In genomic region chr6:137224890-137225198, GRCh38 we compare ENCODE assay signal across 8 cellular contexts. TPM values are rescaled to one million over a fixed set of nuclear protein-coding genes. Genes with fewer than 3 reads are reported as not detected.
DNase-seq lines count a peak whose midpoint lies in the region; TF ChIP-seq lines count a peak whose summit lies in the region.

No MANE protein-coding gene starts in this region.

- peaks cover 43 to 53% (median 45%) of the 10 kb centered on the region in 3 donors for H3K4me1 Mint-ChIP-seq in IgD-negative memory B cell

- H3K27ac ChIP-seq in esophagus squamous epithelium, result peak overlapping the region; percentile 60 to 73 (median 71)

- H3K9me3 Mint-ChIP-seq in IgD-negative memory B cell, result no peaks in the 10 kb centered on the region

- H3K36me3 Mint-ChIP-seq in IgD-negative memory B cell, result no peaks in the 10 kb centered on the region

- no peaks in the 10 kb centered on the region for H3K27me3 ChIP-seq in esophagus squamous epithelium

- POLR2A ChIA-PET in HEK293T (lab: Yijun Ruan, JAX), result no interaction called here

- CTCF ChIA-PET in HEK293T (lab: Yijun Ruan, JAX), result no interaction called here

- peaks cover 18 to 76% (median 39%) of the 10 kb centered on the region in 3 donors for H3K4me1 ChIP-seq in esophagus squamous epithelium

- peak overlapping the region in 3 of 4 donors; percentile 7 to 85 (median 8) for H3K4me3 Mint-ChIP-seq in IgD-negative memory B cell

- DNase-seq in CD1c-positive myeloid dendritic cell (ENCODE audit: extremely low spot score) (peak; percentile 94), GM20000 (ENCODE audit: low spot score) (peak; percentile 56), esophagus squamous epithelium (lab: John Stamatoyannopoulos, UW) (no peak), HEK293T (ENCODE audit: extremely low spot score) (no peak), GOT3 (lab: John Stamatoyannopoulos, UW) (no peak)
- no peak for DNase-seq in activated CD4-positive, alpha-beta T cell treated with anti-CD3 and anti-CD28 coated beads, Interleukin-2, amount 50 U/mL, for 1 hour
- no peak for DNase-seq in stimulated activated CD8-positive, alpha-beta memory T cell treated with anti-CD3 and anti-CD28 coated beads, Interleukin-4, amount 100 ng/mL, for 48 hours

- H3K36me3 ChIP-seq in esophagus squamous epithelium, result no peaks in the 10 kb centered on the region

- H3K4me3 ChIP-seq in esophagus squamous epithelium, result no peak overlapping the region

- 76 to 79% methylated on average over 1 of the region's 1 CpG for WGBS in esophagus squamous epithelium, 2 donors

- intact Hi-C loops in esophagus squamous epithelium (cut with DNase I), result no loop called here

- no peak for TF ChIP-seq CTCF in GM20000 (IDR thresholded peaks at IDR 0.05; ENCODE audit: extremely low read depth, missing control alignments)
- TF ChIP-seq CTCF in esophagus squamous epithelium (IDR thresholded peaks at IDR 0.05), result no peak

- no peaks in the 10 kb centered on the region for H3K27me3 Mint-ChIP-seq in IgD-negative memory B cell

- peak in 1 of 4 donors; percentile 26 for TF ChIP-seq POLR2A in esophagus squamous epithelium (IDR thresholded peaks at IDR 0.05)

- H3K27ac Mint-ChIP-seq in IgD-negative memory B cell, result peak overlapping the region; percentile 6 to 54 (median 28)

- no peaks in the 10 kb centered on the region for H3K9me3 ChIP-seq in esophagus squamous epithelium

TF ChIP-seq in HEK293T, 16 proteins besides CTCF, POLR2A, EP300 and RAD21:
- TF ChIP-seq ELF4 (IDR thresholded peaks at IDR 0.05), result no peak
TF ChIP-seq in HEK293T: peak in this region for 0.

RNA-seq across cellular contexts. Expression of gene IFNGR1, which starts 5.7 kb away (rescaled TPM):
- polyA plus RNA-seq in IgD-negative memory B cell, result 38.1 TPM
- total RNA-seq in esophagus squamous epithelium, result 10 to 100 TPM; 33.8 to 96.8 (median 84.8) TPM

RNA-seq across cellular contexts. Expression of gene IL22RA2, which starts 51.4 kb away (rescaled TPM):
- not detected for polyA plus RNA-seq in IgD-negative memory B cell
- not detected for total RNA-seq in esophagus squamous epithelium

Comparison
In these comparisons a context has a peak if more than half of its experiments do, and no peak if none do; other contexts are left out.
1. DNase-seq: peak in CD1c-positive myeloid dendritic cell (single experiment) and GM20000 (single experiment); none in esophagus squamous epithelium (single experiment), HEK293T (single experiment), GOT3 (single experiment), activated CD4-positive, alpha-beta T cell treated with anti-CD3 and anti-CD28 coated beads, Interleukin-2, amount 50 U/mL, for 1 hour (single experiment) and stimulated activated CD8-positive, alpha-beta memory T cell treated with anti-CD3 and anti-CD28 coated beads, Interleukin-4, amount 100 ng/mL, for 48 hours (single experiment).